ENCODE assay signal across 8 cellular contexts in genomic region chr3:14144423-14145075, GRCh38. TPM values are rescaled to one million over a fixed set of nuclear protein-coding genes. Genes with fewer than 3 reads are reported as not detected.
DNase-seq lines count a peak whose midpoint lies in the region; ATAC-seq and TF ChIP-seq lines count a peak whose summit lies in the region.

No MANE protein-coding gene starts in this region.

- H3K9me3 ChIP-seq in HUES48 (ENCODE audit: control insufficient read depth, insufficient read depth, low read length) = no peaks in the 10 kb centered on the region
- no peaks in the 10 kb centered on the region for H3K9me3 ChIP-seq in ovary

- no peaks in the 10 kb centered on the region for H3K27me3 Mint-ChIP-seq in activated naive CD8-positive, alpha-beta T cell
- H3K27me3 Mint-ChIP-seq in glutamatergic neuron (ENCODE audit: unreplicated experiment) = peaks cover 6% of the 10 kb centered on the region

- no peak for TF ChIP-seq POLR2A in ovary (IDR thresholded peaks at IDR 0.05)

- no peak for TF ChIP-seq EP300 in ovary (IDR thresholded peaks at IDR 0.05)

- H3K27ac ChIP-seq in HUES48 (ENCODE audit: low read depth, low read length) (peak overlapping the region; percentile 97), ovary (peak overlapping the region in 1 of 2 donors; percentile 60)

- H3K4me1 ChIP-seq in HUES48 (ENCODE audit: control insufficient read depth, insufficient read depth, low read length) (peaks cover 19% of the 10 kb centered on the region), ovary (ENCODE audit: insufficient read depth) (peaks cover 8% of the 10 kb centered on the region)

- intact Hi-C loops in ovary (cut with DNase I) = no loop called here

- H3K4me3 ChIP-seq in HUES48 (ENCODE audit: low read depth, low read length) = no peak overlapping the region
- H3K4me3 ChIP-seq in ovary = no peak overlapping the region

- ATAC-seq in GM21576 (IDR thresholded peaks at IDR 0.05; ENCODE audit: unreplicated experiment) = peak; percentile 95

- TF ChIP-seq CTCF in ovary (IDR thresholded peaks at IDR 0.05) (no peak), glutamatergic neuron (IDR thresholded peaks at IDR 0.05; ENCODE audit: partially characterized antibody, unreplicated experiment) (no peak)

- H3K36me3 Mint-ChIP-seq in activated naive CD8-positive, alpha-beta T cell = peaks cover 7% of the 10 kb centered on the region
- no peaks in the 10 kb centered on the region for H3K36me3 Mint-ChIP-seq in glutamatergic neuron (ENCODE audit: unreplicated experiment)

- peak overlapping the region; percentile 94 for H3K27ac Mint-ChIP-seq in activated naive CD8-positive, alpha-beta T cell
- H3K27ac Mint-ChIP-seq in glutamatergic neuron (ENCODE audit: unreplicated experiment) = no peak overlapping the region

- no peaks in the 10 kb centered on the region for H3K27me3 ChIP-seq in HUES48 (ENCODE audit: control insufficient read depth, insufficient read depth, low read length)
- no peaks in the 10 kb centered on the region for H3K27me3 ChIP-seq in ovary

- DNase-seq in EL (peak; percentile 97), SHP77 treated with DMSO at 0.1 percent for 48 hours (lab: John Stamatoyannopoulos, UW) (peak; percentile 42), glomerular endothelial cell (ENCODE audit: extremely low read depth, low read depth, low spot score) (peak; percentile 98), ovary (peak; percentile 47 to 85 (median 57)), glutamatergic neuron (no peak)

- H3K4me1 Mint-ChIP-seq in activated naive CD8-positive, alpha-beta T cell (ENCODE audit: low read depth) = peaks cover 57% of the 10 kb centered on the region
- peaks cover 5% of the 10 kb centered on the region for H3K4me1 Mint-ChIP-seq in glutamatergic neuron (ENCODE audit: low read depth, unreplicated experiment)

- H3K4me3 Mint-ChIP-seq in activated naive CD8-positive, alpha-beta T cell = peak overlapping the region; percentile 76
- H3K4me3 Mint-ChIP-seq in glutamatergic neuron (ENCODE audit: unreplicated experiment) = no peak overlapping the region

- no peaks in the 10 kb centered on the region for H3K9me3 Mint-ChIP-seq in activated naive CD8-positive, alpha-beta T cell (ENCODE audit: low read depth)
- no peaks in the 10 kb centered on the region for H3K9me3 Mint-ChIP-seq in glutamatergic neuron (ENCODE audit: unreplicated experiment)

- H3K36me3 ChIP-seq in HUES48 (ENCODE audit: control insufficient read depth, insufficient read depth, low read length) (peaks cover 62% of the 10 kb centered on the region), ovary (no peaks in the 10 kb centered on the region)

- 12 to 13% (median 12%) methylated on average over 7 of the region's 7 CpGs for WGBS in ovary, 3 donors

- peak overlapping the region; percentile 38 for H3K9ac ChIP-seq in HUES48 (ENCODE audit: low read depth, low read length)

RNA-seq across cellular contexts. Expression of gene TMEM43, which starts 19.7 kb away (rescaled TPM):
- 96.9 and 98.2 TPM in 2 replicates for total RNA-seq in glomerular endothelial cell
- total RNA-seq in ovary = 10 to 100 TPM; 72.0 to 100.0 (median 87.3) TPM
- 100 to 1,000 TPM in 1 of 2 donors, 10 to 100 TPM in 1; 82.3 to 104 TPM for polyA plus RNA-seq in ovary
- total RNA-seq in glutamatergic neuron (ENCODE audit: unreplicated experiment) = 50.8 TPM

RNA-seq across cellular contexts. Expression of gene CHCHD4, which starts 19.9 kb away (rescaled TPM):
- total RNA-seq in glomerular endothelial cell (9.6 and 13.6 TPM in 2 replicates), ovary (10 to 100 TPM; 10.1 to 16.7 (median 12.2) TPM), glutamatergic neuron (ENCODE audit: unreplicated experiment) (9.4 TPM)
- 10 to 100 TPM; 11.7 to 22.2 TPM for polyA plus RNA-seq in ovary

RNA-seq across cellular contexts. Expression of gene XPC, which starts 33.9 kb away (rescaled TPM):
- total RNA-seq in glomerular endothelial cell (50.4 and 56.7 TPM in 2 replicates), ovary (10 to 100 TPM; 38.7 to 50.8 (median 40.6) TPM), glutamatergic neuron (ENCODE audit: unreplicated experiment) (39.5 TPM)
- polyA plus RNA-seq in ovary = 10 to 100 TPM; 36.2 to 63.1 TPM

RNA-seq across cellular contexts. Expression of gene LSM3, which starts 34.1 kb away (rescaled TPM):
- total RNA-seq in glomerular endothelial cell (8.6 and 11.2 TPM in 2 replicates), ovary (10 to 100 TPM in 3 of 7 donors, 1 to 10 TPM in 4; 7.9 to 12.0 (median 9.7) TPM), glutamatergic neuron (ENCODE audit: unreplicated experiment) (8.4 TPM)
- polyA plus RNA-seq in ovary = 10 to 100 TPM; 11.2 to 18.6 TPM
